ENCODE assay signal across 32 cellular contexts in genomic region chr20:52791091-52791490, GRCh38.
"Had no signal": no experiment of that assay in that cellular context is flagged by ENCODE, and none has a peak within 500 bp of the region (broad histone marks: within the 10 kb centered on the region; RNA-seq: fewer than 3 reads in every experiment).

No MANE protein-coding gene starts in this region.

- H3K9ac ChIP-seq: SK-N-SH had no signal

- H3K27me3 ChIP-seq: brain microvascular endothelial cell, MG63, Peyer's patch had no signal

- DNase-seq: activated CD4-positive, alpha-beta T cell treated with anti-CD3 and anti-CD28 coated beads, Interleukin-2, amount 10 ng/mL, durations not matched to agents 24 days and 14 days; activated CD4-positive, alpha-beta T cell treated with anti-CD3 and anti-CD28 coated beads, Interleukin-2, amount 50 U/mL, for 4 hours; activated CD8-positive, alpha-beta T cell treated with anti-CD3 and anti-CD28 coated beads for 36 hours; activated effector memory CD4-positive, alpha-beta T cell treated with anti-CD3 and anti-CD28 coated beads, Interleukin-2, amount 50 U/mL, for 16 hours; activated naive CD4-positive, alpha-beta T cell; activated naive CD4-positive, alpha-beta T cell treated with anti-CD3 and anti-CD28 coated beads, Interleukin-2, amount 50 U/mL, for 16 hours; activated naive CD8-positive, alpha-beta T cell treated with anti-CD3 and anti-CD28 coated beads for 36 hours; activated T-cell treated with anti-CD3 and anti-CD28 coated beads, Interleukin-2, amount 50 U/mL, for 1 hour; activated T-cell treated with anti-CD3 and anti-CD28 coated beads, Interleukin-2, amount 50 U/mL, for 72 hours; amniotic stem cell; aorta; brain microvascular endothelial cell; Karpas-422; MG63; NCI-H1092; NCI-H1417; NCI-H146; NCI-H187; NCI-H2029 treated with DMSO at 0.1 percent for 48 hours; NCI-H2107; NCI-H2171; NCI-H510A; NCI-H526; NCI-H748 treated with DMSO at 0.1 percent for 48 hours; NK-92 treated with Interleukin-12 subunit alpha and Interleukin-12 subunit beta, amount 100 ng/mL, for 24 hours; PC-3; Peyer's patch; RPMI8226; SHP77; SJCRH30; SK-N-SH had no signal

- H3K4me2 ChIP-seq: SK-N-SH had no signal

- H3K4me1 ChIP-seq: Peyer's patch, SJCRH30 had no signal

- H3K4me3 ChIP-seq: MG63, Peyer's patch, SJCRH30 had no signal

- H3K36me3 ChIP-seq: brain microvascular endothelial cell, MG63, Peyer's patch, SJCRH30 had no signal

- ATAC-seq: activated CD8-positive, alpha-beta T cell treated with anti-CD3 and anti-CD28 coated beads for 36 hours; activated T-cell treated with anti-CD3 and anti-CD28 coated beads, Interleukin-2, amount 50 U/mL, for 72 hours; activated T-helper 17 cell treated with anti-CD3 and anti-CD28 coated beads, Interleukin-2, amount 50 U/mL, for 72 hours; PC-3 had no signal

- H3K9me3 ChIP-seq: MG63, Peyer's patch, SJCRH30, SK-N-SH had no signal

- H3K27ac ChIP-seq: brain microvascular endothelial cell, Peyer's patch, SJCRH30 had no signal
